2 cellular contexts compared by ENCODE assay signal in the genomic region with DNA sequence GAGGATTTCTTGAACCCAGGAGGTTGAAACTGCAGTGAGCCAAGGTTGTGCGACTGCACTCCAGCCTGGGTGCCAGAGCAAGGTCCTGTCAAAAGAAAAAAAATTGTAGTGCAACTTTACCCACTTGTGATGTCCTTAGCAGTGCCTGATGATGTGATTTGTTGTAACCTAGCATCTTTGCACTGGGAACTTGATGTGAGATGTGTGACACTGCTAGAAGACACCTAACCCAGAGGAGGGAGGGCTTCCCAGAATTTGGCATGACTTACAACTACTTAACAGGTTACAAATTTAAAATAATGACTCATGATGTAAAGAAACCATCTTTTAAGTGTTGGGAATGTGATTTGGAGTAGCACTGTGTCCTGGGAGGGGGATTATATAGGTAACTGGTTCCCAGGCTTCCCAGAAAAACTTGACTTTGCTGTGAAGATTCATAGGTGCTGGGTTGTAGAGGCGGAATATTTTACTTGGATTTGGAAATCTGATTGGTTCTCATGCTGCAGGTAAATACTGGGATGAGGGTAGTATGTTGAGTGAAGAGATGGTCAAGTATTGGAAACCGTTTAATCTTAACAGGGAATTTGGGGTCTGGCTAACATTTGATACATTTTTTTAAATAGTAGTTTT.
TF ChIP-seq lines count a peak whose summit lies in the region.

No MANE protein-coding gene starts in this region.

TF ChIP-seq in A549, 52 proteins besides CTCF, POLR2A, EP300 and RAD21:
- TF ChIP-seq FOSL2 (IDR thresholded peaks at IDR 0.05): no peak
- peak; percentile 23; the same call in 1 of the 2 replicates for TF ChIP-seq FOSL2 (CRISPR knock-in tag; IDR thresholded peaks at IDR 0.05)
- TF ChIP-seq, protein P1, sequence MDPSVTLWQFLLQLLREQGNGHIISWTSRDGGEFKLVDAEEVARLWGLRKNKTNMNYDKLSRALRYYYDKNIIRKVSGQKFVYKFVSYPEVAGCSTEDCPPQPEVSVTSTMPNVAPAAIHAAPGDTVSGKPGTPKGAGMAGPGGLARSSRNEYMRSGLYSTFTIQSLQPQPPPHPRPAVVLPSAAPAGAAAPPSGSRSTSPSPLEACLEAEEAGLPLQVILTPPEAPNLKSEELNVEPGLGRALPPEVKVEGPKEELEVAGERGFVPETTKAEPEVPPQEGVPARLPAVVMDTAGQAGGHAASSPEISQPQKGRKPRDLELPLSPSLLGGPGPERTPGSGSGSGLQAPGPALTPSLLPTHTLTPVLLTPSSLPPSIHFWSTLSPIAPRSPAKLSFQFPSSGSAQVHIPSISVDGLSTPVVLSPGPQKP (IDR thresholded peaks at IDR 0.05; ENCODE audit: low read depth, low read length): no peak
- no peak for TF ChIP-seq ZSCAN20 (CRISPR knock-in tag; IDR thresholded peaks at IDR 0.05)
- peak; percentile 19; the same call in 1 of the 2 replicates for TF ChIP-seq HOXA7 (CRISPR knock-in tag; IDR thresholded peaks at IDR 0.05)
- TF ChIP-seq CHD4 (IDR thresholded peaks at IDR 0.05; ENCODE audit: borderline replicate concordance): no peak
- TF ChIP-seq RFX5 (IDR thresholded peaks at IDR 0.05): no peak
- TF ChIP-seq FOSB (CRISPR knock-in tag; IDR thresholded peaks at IDR 0.05): peak; percentile 45; the same call in 1 of the 2 replicates

TF ChIP-seq in K562, 482 proteins besides CTCF, POLR2A, EP300 and RAD21:
- TF ChIP-seq CHD4 (IDR thresholded peaks at IDR 0.05; ENCODE audit: insufficient read depth, insufficient replicate concordance, low read depth, low read length, poor library complexity, severe bottlenecking) (no peak), RBFOX2 (IDR thresholded peaks at IDR 0.05; ENCODE audit: low read depth, low read length) (peak; percentile 11; the same call in 1 of the 2 replicates)
